ENCODE assay signal across 20 cellular contexts in the genomic region with DNA sequence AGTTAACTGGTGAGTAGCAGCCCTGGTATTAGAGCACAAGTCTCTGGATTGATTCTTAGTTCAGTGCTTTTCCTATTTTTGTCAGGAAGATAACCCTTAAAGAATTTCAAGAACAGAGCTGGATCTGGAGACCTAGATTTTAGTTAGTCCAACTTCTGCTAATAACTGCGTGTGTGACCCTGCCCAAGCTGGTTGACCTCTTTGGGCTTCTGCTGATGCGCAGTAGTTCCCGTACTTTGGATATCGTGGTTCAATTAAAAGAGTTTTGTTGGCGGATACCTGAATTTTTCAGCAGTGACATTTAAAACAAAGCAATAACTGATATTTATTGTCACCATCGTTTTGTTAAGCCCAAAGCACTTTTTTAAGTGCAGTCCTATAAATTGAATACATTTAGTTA. TPM values are rescaled to one million over a fixed set of nuclear protein-coding genes. Genes with fewer than 3 reads are reported as not detected.
"Had no signal": no experiment of that assay in that cellular context is flagged by ENCODE, and none has a peak within 500 bp of the region (broad histone marks: within the 10 kb centered on the region; RNA-seq: fewer than 3 reads in every experiment).

No MANE protein-coding gene starts in this region.

- H3K36me3 ChIP-seq: prostate gland had no signal

- H3K9me3 ChIP-seq: colonic mucosa, esophagus squamous epithelium, gastroesophageal sphincter, mucosa of descending colon, prostate gland, thyroid gland, upper lobe of right lung had no signal

- H3K4me3 ChIP-seq: colonic mucosa, esophagus squamous epithelium, gastroesophageal sphincter, mucosa of descending colon, prostate gland, thyroid gland, upper lobe of right lung had no signal

- FAIRE-seq: islet of Langerhans had no signal

- DNase-seq: activated CD4-positive, alpha-beta T cell treated with anti-CD3 and anti-CD28 coated beads, Interleukin-2, amount 50 U/mL, for 1 hour; activated CD4-positive, CD25-positive, alpha-beta regulatory T cell treated with anti-CD3 and anti-CD28 coated beads, Interleukin-2, amount 50 U/mL, for 72 hours; activated CD8-positive, alpha-beta T cell treated with anti-CD3 and anti-CD28 coated beads, Interleukin-2, amount 10 ng/mL, durations not matched to agents 7 days and 5 days; activated effector memory CD4-positive, alpha-beta T cell treated with Interleukin-2 at 50 U/mL for 16 hours; anterior cingulate cortex; colonic mucosa; esophagus squamous epithelium; head of caudate nucleus; left cardiac atrium; mucosa of descending colon; stimulated activated CD4-positive, alpha-beta T cell treated with anti-CD3 and anti-CD28 coated beads, Interleukin-4, amount 100 ng/mL, for 4 hours; stimulated activated naive CD8-positive, alpha-beta T cell treated with anti-CD3 and anti-CD28 coated beads, Interleukin-15, Interleukin-2, amounts not matched to agents 100 U/mL and 50 U/mL, for 24 hours; substantia nigra; thyroid gland; upper lobe of right lung had no signal

- H3K27me3 ChIP-seq: colonic mucosa, esophagus squamous epithelium, gastroesophageal sphincter, thyroid gland, upper lobe of right lung had no signal

- ATAC-seq: activated CD8-positive, alpha-beta T cell treated with anti-CD3 and anti-CD28 coated beads, Interleukin-2, amount 10 ng/mL, durations not matched to agents 7 days and 5 days; gastroesophageal sphincter; left cardiac atrium; mucosa of descending colon; SK-N-SH treated with all-trans-retinoic acid at 6 μM for 48 hours; stimulated activated naive CD8-positive, alpha-beta T cell treated with anti-CD3 and anti-CD28 coated beads, Interleukin-15, Interleukin-2, amounts not matched to agents 100 U/mL and 50 U/mL, for 24 hours; upper lobe of right lung had no signal

- H3K27ac ChIP-seq: colonic mucosa, esophagus squamous epithelium, gastroesophageal sphincter, prostate gland, thyroid gland, upper lobe of right lung, VCaP had no signal

- H3K4me1 ChIP-seq: colonic mucosa, gastroesophageal sphincter, prostate gland, thyroid gland, upper lobe of right lung had no signal

RNA-seq across cellular contexts. Expression of gene CPE, which starts 42.1 kb away (rescaled TPM):
- total RNA-seq: activated CD8-positive, alpha-beta T cell treated with anti-CD3 and anti-CD28 coated beads, Interleukin-2, amount 10 ng/mL, durations not matched to agents 7 days and 5 days had no signal
